8 cellular contexts compared by ENCODE assay signal in the genomic region with DNA sequence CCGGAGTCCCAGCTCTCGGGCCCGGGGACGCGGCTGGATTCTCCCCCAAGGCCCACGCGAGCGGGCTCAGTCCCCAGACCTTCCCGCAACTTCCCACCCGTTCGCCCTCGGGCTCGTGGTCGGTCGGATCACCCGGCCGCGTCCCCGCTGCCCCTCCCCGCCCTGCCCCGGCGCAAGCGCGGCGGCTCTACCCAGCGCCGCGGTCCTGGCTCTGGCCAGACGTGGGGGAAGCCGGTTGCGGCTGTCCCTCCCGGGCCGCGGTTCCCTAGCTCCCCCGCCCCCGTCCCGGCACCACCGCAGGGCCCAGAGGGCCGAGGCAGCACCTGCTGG. TPM values are rescaled to one million over a fixed set of nuclear protein-coding genes. Genes with fewer than 3 reads are reported as not detected.
DNase-seq lines count a peak whose midpoint lies in the region; ATAC-seq and TF ChIP-seq lines count a peak whose summit lies in the region.

No MANE protein-coding gene starts in this region.

- H3K36me3 Mint-ChIP-seq in activated CD8-positive, alpha-beta T cell treated with anti-CD3 and anti-CD28 coated beads, Interleukin-2, amount 10 ng/mL, durations not matched to agents 7 days and 5 days (ENCODE audit: low read depth) = peaks cover 43% of the 10 kb centered on the region

- H3K9me3 Mint-ChIP-seq in activated CD8-positive, alpha-beta T cell treated with anti-CD3 and anti-CD28 coated beads, Interleukin-2, amount 10 ng/mL, durations not matched to agents 7 days and 5 days (ENCODE audit: insufficient read depth) = no peaks in the 10 kb centered on the region

- TF ChIP-seq CTCF in right atrium auricular region (IDR thresholded peaks at IDR 0.05) = no peak

- H3K27ac ChIP-seq in right atrium auricular region = peak overlapping the region; percentile 100

- H3K4me3 Mint-ChIP-seq in activated CD8-positive, alpha-beta T cell treated with anti-CD3 and anti-CD28 coated beads, Interleukin-2, amount 10 ng/mL, durations not matched to agents 7 days and 5 days = peak overlapping the region; percentile 86

- CTCF ChIA-PET in activated CD8-positive, alpha-beta T cell treated with anti-CD3 and anti-CD28 coated beads, Interleukin-2, amount 10 ng/mL, durations not matched to agents 7 days and 5 days (lab: Charles Lee) = interaction anchor here (0.9 to 11.2 kb wide), 34 partner anchors 9 to 438 kb away, joined by 3 to 140 read pairs (median 6); a partner anchor contains a TSS

- H3K4me1 ChIP-seq in right atrium auricular region = peaks cover 0 to 44% of the 10 kb centered on the region in 2 donors

- no peaks in the 10 kb centered on the region for H3K36me3 ChIP-seq in right atrium auricular region

- no peaks in the 10 kb centered on the region for H3K27me3 ChIP-seq in right atrium auricular region

- POLR2A ChIA-PET in activated CD8-positive, alpha-beta T cell treated with anti-CD3 and anti-CD28 coated beads, Interleukin-2, amount 10 ng/mL, durations not matched to agents 7 days and 5 days (lab: Charles Lee) = interaction anchor here (0.7 to 5.4 kb wide), 39 partner anchors 9 to 1187 kb away, joined by 3 to 143 read pairs (median 7); a partner anchor contains a TSS

- no peaks in the 10 kb centered on the region for H3K9me3 ChIP-seq in right atrium auricular region

- H3K27ac Mint-ChIP-seq in activated CD8-positive, alpha-beta T cell treated with anti-CD3 and anti-CD28 coated beads, Interleukin-2, amount 10 ng/mL, durations not matched to agents 7 days and 5 days = peak overlapping the region; percentile 100

- DNase-seq in stimulated activated CD8-positive, alpha-beta memory T cell treated with anti-CD3 and anti-CD28 coated beads, Interleukin-2, amount 100 ng/mL, for 1 hour (ENCODE audit: low read depth in 2 of 2) = peak; percentile 6 to 9
- no peak for DNase-seq in stimulated activated CD8-positive, alpha-beta memory T cell treated with anti-CD3 and anti-CD28 coated beads, Interleukin-4, amount 100 ng/mL, for 48 hours
- DNase-seq in activated CD8-positive, alpha-beta T cell treated with anti-CD3 and anti-CD28 coated beads, Interleukin-2, amount 10 ng/mL, durations not matched to agents 7 days and 5 days = no peak
- DNase-seq in right atrium auricular region (ENCODE audit: low spot score) (no peak), skeletal muscle cell (ENCODE audit: low read depth) (no peak), NCI-H1694 (lab: John Stamatoyannopoulos, UW) (no peak)

- H3K4me3 ChIP-seq in right atrium auricular region (peak overlapping the region; percentile 89 to 99), skeletal muscle cell (ENCODE audit: low read depth, low read length) (peak overlapping the region; percentile 86)

- H3K4me1 Mint-ChIP-seq in activated CD8-positive, alpha-beta T cell treated with anti-CD3 and anti-CD28 coated beads, Interleukin-2, amount 10 ng/mL, durations not matched to agents 7 days and 5 days (ENCODE audit: low read depth) = peaks cover 49% of the 10 kb centered on the region

- peak; percentile 26 for ATAC-seq in HG03039 (IDR thresholded peaks at IDR 0.05; ENCODE audit: unreplicated experiment)
- ATAC-seq in activated CD8-positive, alpha-beta T cell treated with anti-CD3 and anti-CD28 coated beads, Interleukin-2, amount 10 ng/mL, durations not matched to agents 7 days and 5 days = no peak
- ATAC-seq in HG03196 (IDR thresholded peaks at IDR 0.05; ENCODE audit: unreplicated experiment) = no peak

- H3K27me3 Mint-ChIP-seq in activated CD8-positive, alpha-beta T cell treated with anti-CD3 and anti-CD28 coated beads, Interleukin-2, amount 10 ng/mL, durations not matched to agents 7 days and 5 days (ENCODE audit: low read depth) = no peaks in the 10 kb centered on the region

RNA-seq across cellular contexts. Expression of a gene that starts 0.4 kb away (rescaled TPM):
- 10 to 100 TPM; 61.3 to 64.3 TPM for total RNA-seq in activated CD8-positive, alpha-beta T cell treated with anti-CD3 and anti-CD28 coated beads, Interleukin-2, amount 10 ng/mL, durations not matched to agents 7 days and 5 days
- total RNA-seq in right atrium auricular region = 10 to 100 TPM; 68.2 to 84.1 TPM

RNA-seq across cellular contexts. Expression of a gene that starts 51.6 kb away (rescaled TPM):
- total RNA-seq in activated CD8-positive, alpha-beta T cell treated with anti-CD3 and anti-CD28 coated beads, Interleukin-2, amount 10 ng/mL, durations not matched to agents 7 days and 5 days = 100 to 1,000 TPM; 329 to 350 TPM
- 10 to 100 TPM; 24.1 to 28.1 TPM for total RNA-seq in right atrium auricular region

Comparison
In these comparisons a context has a peak if more than half of its experiments do, and no peak if none do; other contexts are left out.
1. DNase-seq: peak in stimulated activated CD8-positive, alpha-beta memory T cell treated with anti-CD3 and anti-CD28 coated beads, Interleukin-2, amount 100 ng/mL, for 1 hour (2 of 2); none in stimulated activated CD8-positive, alpha-beta memory T cell treated with anti-CD3 and anti-CD28 coated beads, Interleukin-4, amount 100 ng/mL, for 48 hours (single experiment), activated CD8-positive, alpha-beta T cell treated with anti-CD3 and anti-CD28 coated beads, Interleukin-2, amount 10 ng/mL, durations not matched to agents 7 days and 5 days (single experiment), right atrium auricular region (single experiment), skeletal muscle cell (single experiment) and NCI-H1694 (single experiment).
2. RNA of a gene that starts 51.6 kb away (total RNA-seq): 329 to 350 TPM in activated CD8-positive, alpha-beta T cell treated with anti-CD3 and anti-CD28 coated beads, Interleukin-2, amount 10 ng/mL, durations not matched to agents 7 days and 5 days; 24.1 to 28.1 TPM in right atrium auricular region; every median in the first group is over 10 times any median in the second.